Comparison of ENCODE assay signal across 1 cellular context in the genomic region with DNA sequence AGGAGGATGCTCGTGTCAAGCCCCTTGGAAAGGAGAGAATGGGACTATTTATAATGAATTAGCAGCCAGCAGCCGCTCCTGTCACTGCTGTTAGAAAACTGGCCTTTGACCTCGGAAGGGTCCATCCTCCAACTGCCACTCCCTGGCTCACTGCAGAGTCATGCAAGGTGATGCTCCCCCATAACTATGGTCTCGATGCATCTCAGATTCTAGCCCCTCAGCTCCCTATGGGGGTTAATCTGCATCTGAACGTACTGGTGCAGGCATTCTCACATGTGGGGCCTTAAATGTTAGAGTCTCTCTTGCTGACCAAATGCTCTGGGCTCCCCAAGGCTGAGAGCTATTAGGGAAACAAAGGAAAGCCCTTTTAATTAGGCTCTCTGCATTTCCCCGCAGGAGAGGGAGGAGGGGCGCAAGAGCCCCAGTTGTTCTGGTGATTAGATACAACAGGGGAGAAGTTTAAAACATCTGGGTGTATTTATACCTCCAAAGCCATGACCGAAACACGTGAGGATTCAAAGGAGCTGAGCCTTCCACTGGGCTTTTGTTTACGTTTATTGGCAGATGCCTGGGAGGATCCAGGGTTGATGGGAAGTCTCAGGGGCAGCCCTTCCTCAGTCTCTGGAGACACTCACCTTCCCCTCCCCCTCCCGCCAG.
TF ChIP-seq lines count a peak whose summit lies in the region.

No MANE protein-coding gene starts in this region.

TF ChIP-seq in GM23338, 12 proteins besides CTCF, POLR2A, EP300 and RAD21 (continued from another document):
- TF ChIP-seq, protein P1, sequence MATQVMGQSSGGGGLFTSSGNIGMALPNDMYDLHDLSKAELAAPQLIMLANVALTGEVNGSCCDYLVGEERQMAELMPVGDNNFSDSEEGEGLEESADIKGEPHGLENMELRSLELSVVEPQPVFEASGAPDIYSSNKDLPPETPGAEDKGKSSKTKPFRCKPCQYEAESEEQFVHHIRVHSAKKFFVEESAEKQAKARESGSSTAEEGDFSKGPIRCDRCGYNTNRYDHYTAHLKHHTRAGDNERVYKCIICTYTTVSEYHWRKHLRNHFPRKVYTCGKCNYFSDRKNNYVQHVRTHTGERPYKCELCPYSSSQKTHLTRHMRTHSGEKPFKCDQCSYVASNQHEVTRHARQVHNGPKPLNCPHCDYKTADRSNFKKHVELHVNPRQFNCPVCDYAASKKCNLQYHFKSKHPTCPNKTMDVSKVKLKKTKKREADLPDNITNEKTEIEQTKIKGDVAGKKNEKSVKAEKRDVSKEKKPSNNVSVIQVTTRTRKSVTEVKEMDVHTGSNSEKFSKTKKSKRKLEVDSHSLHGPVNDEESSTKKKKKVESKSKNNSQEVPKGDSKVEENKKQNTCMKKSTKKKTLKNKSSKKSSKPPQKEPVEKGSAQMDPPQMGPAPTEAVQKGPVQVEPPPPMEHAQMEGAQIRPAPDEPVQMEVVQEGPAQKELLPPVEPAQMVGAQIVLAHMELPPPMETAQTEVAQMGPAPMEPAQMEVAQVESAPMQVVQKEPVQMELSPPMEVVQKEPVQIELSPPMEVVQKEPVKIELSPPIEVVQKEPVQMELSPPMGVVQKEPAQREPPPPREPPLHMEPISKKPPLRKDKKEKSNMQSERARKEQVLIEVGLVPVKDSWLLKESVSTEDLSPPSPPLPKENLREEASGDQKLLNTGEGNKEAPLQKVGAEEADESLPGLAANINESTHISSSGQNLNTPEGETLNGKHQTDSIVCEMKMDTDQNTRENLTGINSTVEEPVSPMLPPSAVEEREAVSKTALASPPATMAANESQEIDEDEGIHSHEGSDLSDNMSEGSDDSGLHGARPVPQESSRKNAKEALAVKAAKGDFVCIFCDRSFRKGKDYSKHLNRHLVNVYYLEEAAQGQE (IDR thresholded peaks at IDR 0.05; ENCODE audit: unreplicated experiment), result peak; percentile 26
- TF ChIP-seq NANOG (IDR thresholded peaks at IDR 0.05; ENCODE audit: borderline replicate concordance) (peak; percentile 44; the same call in 1 of the 2 replicates), ZNF462 (CRISPR knock-in tag; IDR thresholded peaks at IDR 0.05) (no peak), ZNF114 (CRISPR knock-in tag; IDR thresholded peaks at IDR 0.05) (no peak), STAT1 (IDR thresholded peaks at IDR 0.05; ENCODE audit: unreplicated experiment) (no peak), EZH2phosphoT487 (IDR thresholded peaks at IDR 0.05; ENCODE audit: unreplicated experiment) (no peak), JUNB (IDR thresholded peaks at IDR 0.05; ENCODE audit: unreplicated experiment) (no peak), POLR2AphosphoS5 (IDR thresholded peaks at IDR 0.05; ENCODE audit: low read depth) (peak; percentile 63; the same call in 1 of the 2 replicates), ZNF331 (CRISPR knock-in tag; IDR thresholded peaks at IDR 0.05; ENCODE audit: low read depth) (no peak)
- TF ChIP-seq, protein P2, sequence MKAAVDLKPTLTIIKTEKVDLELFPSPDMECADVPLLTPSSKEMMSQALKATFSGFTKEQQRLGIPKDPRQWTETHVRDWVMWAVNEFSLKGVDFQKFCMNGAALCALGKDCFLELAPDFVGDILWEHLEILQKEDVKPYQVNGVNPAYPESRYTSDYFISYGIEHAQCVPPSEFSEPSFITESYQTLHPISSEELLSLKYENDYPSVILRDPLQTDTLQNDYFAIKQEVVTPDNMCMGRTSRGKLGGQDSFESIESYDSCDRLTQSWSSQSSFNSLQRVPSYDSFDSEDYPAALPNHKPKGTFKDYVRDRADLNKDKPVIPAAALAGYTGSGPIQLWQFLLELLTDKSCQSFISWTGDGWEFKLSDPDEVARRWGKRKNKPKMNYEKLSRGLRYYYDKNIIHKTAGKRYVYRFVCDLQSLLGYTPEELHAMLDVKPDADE (IDR thresholded peaks at IDR 0.05), result no peak
